In the genomic region with DNA sequence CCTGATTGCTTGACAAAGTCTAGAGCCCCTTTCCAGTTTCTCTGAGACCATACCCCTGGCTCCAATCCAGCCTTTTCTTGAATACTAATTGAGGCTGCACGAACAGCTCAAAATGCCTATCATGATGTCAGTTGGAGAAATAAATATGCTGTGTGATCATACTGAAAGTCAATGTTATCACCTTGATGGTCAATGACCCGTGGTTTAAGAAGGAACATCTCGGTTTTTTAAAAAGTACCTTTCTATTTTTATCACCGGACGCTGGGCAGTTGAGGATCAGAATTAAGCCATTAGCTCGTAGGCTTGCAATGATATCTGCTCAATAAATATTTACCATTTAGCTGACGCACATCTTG, we compare ENCODE assay signal across 8 cellular contexts. TPM values are rescaled to one million over a fixed set of nuclear protein-coding genes. Genes with fewer than 3 reads are reported as not detected.
DNase-seq lines count a peak whose midpoint lies in the region; ATAC-seq and TF ChIP-seq lines count a peak whose summit lies in the region.

No MANE protein-coding gene starts in this region.

- TF ChIP-seq POLR2A in Peyer's patch (IDR thresholded peaks at IDR 0.05) (no peak), spleen (IDR thresholded peaks at IDR 0.05) (no peak)

- H3K4me3 Mint-ChIP-seq in activated T-cell treated with anti-CD3 and anti-CD28 coated beads, Interleukin-2, amount 50 U/mL, for 4 hours: peak overlapping the region; percentile 99

- H3K4me1 ChIP-seq in Peyer's patch (peaks cover 0 to 3% (median 0%) of the 10 kb centered on the region in 4 donors), spleen (peaks cover 0 to 37% (median 22%) of the 10 kb centered on the region in 6 donors)

- 20 to 63% (median 49%) methylated on average over 6 to 7 of the region's 7 CpGs for WGBS in spleen, 5 donors

- H3K4me1 Mint-ChIP-seq in activated T-cell treated with anti-CD3 and anti-CD28 coated beads, Interleukin-2, amount 50 U/mL, for 4 hours (ENCODE audit: low read depth): peaks cover 33% of the 10 kb centered on the region

- H3K27ac ChIP-seq in Peyer's patch (peak overlapping the region; percentile 87 to 98 (median 94)), spleen (peak overlapping the region in 7 of 8 donors; percentile 14 to 97 (median 95))

- ATAC-seq in activated T-cell treated with anti-CD3 and anti-CD28 coated beads, Interleukin-2, amount 50 U/mL, for 4 hours: no peak
- no peak for ATAC-seq in HG02678 (IDR thresholded peaks at IDR 0.05; ENCODE audit: unreplicated experiment)
- no peak for ATAC-seq in GM21737 (IDR thresholded peaks at IDR 0.05; ENCODE audit: unreplicated experiment)

- H3K9me3 Mint-ChIP-seq in activated T-cell treated with anti-CD3 and anti-CD28 coated beads, Interleukin-2, amount 50 U/mL, for 4 hours: no peaks in the 10 kb centered on the region

- H3K36me3 Mint-ChIP-seq in activated T-cell treated with anti-CD3 and anti-CD28 coated beads, Interleukin-2, amount 50 U/mL, for 4 hours (ENCODE audit: insufficient read depth): no peaks in the 10 kb centered on the region

- intact Hi-C loops in spleen (cut with DNase I; ENCODE audit: low total_unique reads): no loop called here

- H3K9me3 ChIP-seq in Peyer's patch (no peaks in the 10 kb centered on the region), spleen (no peaks in the 10 kb centered on the region)

- H3K27me3 Mint-ChIP-seq in activated T-cell treated with anti-CD3 and anti-CD28 coated beads, Interleukin-2, amount 50 U/mL, for 4 hours (ENCODE audit: low read depth): no peaks in the 10 kb centered on the region

- no peak for TF ChIP-seq CTCF in Peyer's patch (IDR thresholded peaks at IDR 0.05)
- no peak for TF ChIP-seq CTCF in fibroblast of mammary gland (conservative IDR thresholded peaks at IDR 0.05; ENCODE audit: control insufficient read depth, insufficient read depth, low read depth, low read length)
- TF ChIP-seq CTCF in spleen (IDR thresholded peaks at IDR 0.05 in 8 of 11, conservative IDR thresholded peaks at IDR 0.05 in 3 of 11): no peak

- no peaks in the 10 kb centered on the region for H3K36me3 ChIP-seq in Peyer's patch
- H3K36me3 ChIP-seq in spleen: no peaks in the 10 kb centered on the region

- H3K27me3 ChIP-seq in Peyer's patch: no peaks in the 10 kb centered on the region
- no peaks in the 10 kb centered on the region for H3K27me3 ChIP-seq in spleen (replicated peaks in 1 of 7)

- DNase-seq in activated T-cell treated with anti-CD3 and anti-CD28 coated beads, Interleukin-2, amount 50 U/mL, for 4 hours: no peak
- DNase-seq in activated T-cell treated with anti-CD3 and anti-CD28 coated beads, Interleukin-2, amount 50 U/mL, for 48 hours: no peak
- DNase-seq in Peyer's patch: no peak
- no peak for DNase-seq in fibroblast of mammary gland (ENCODE audit: low read depth)
- DNase-seq in spleen: no peak
- DNase-seq in NCI-H226: no peak

- peak overlapping the region; percentile 60 to 68 (median 64) for H3K4me3 ChIP-seq in Peyer's patch
- H3K4me3 ChIP-seq in fibroblast of mammary gland (ENCODE audit: control insufficient read depth, low read depth, low read length): peak overlapping the region; percentile 54
- H3K4me3 ChIP-seq in spleen: peak overlapping the region in 5 of 8 donors; percentile 59 to 83 (median 61)

RNA-seq across cellular contexts. Expression of a gene that starts 0.9 kb away (rescaled TPM):
- 1 to 10 TPM; 8.0 to 8.6 (median 8.4) TPM for total RNA-seq in activated T-cell treated with anti-CD3 and anti-CD28 coated beads, Interleukin-2, amount 50 U/mL, for 4 hours
- 10 to 100 TPM; 11.8 to 35.5 (median 18.6) TPM for total RNA-seq in Peyer's patch
- 10 to 100 TPM; 14.4 to 24.5 (median 18.7) TPM for total RNA-seq in spleen
- polyA plus RNA-seq in spleen: 1 to 10 TPM; 3.5 to 5.5 (median 3.7) TPM
